In genomic region chr14:102510616-102511520, GRCh38 we compare ENCODE assay signal across 1 cellular context.
TF ChIP-seq lines count a peak whose summit lies in the region.

No MANE protein-coding gene starts in this region.

TF ChIP-seq in HepG2, 621 proteins besides CTCF, POLR2A, EP300 and RAD21 (continued from another document and continues in another):
- no peak for TF ChIP-seq ZNF883 (CRISPR knock-in tag; IDR thresholded peaks at IDR 0.05; ENCODE audit: not compliant biosample characterization)
- no peak for TF ChIP-seq ZNF724P (CRISPR knock-in tag; IDR thresholded peaks at IDR 0.05; ENCODE audit: borderline replicate concordance)
- TF ChIP-seq ZNF646 (CRISPR knock-in tag; IDR thresholded peaks at IDR 0.05), result no peak
- no peak; the same call in 1 of the 2 replicates for TF ChIP-seq ZNF292 (CRISPR knock-in tag; IDR thresholded peaks at IDR 0.05; ENCODE audit: borderline replicate concordance, low read depth)
- TF ChIP-seq REPIN1 (CRISPR knock-in tag; IDR thresholded peaks at IDR 0.05; ENCODE audit: borderline replicate concordance, low read depth), result no peak
- TF ChIP-seq FOXK2 (IDR thresholded peaks at IDR 0.05), result no peak
- TF ChIP-seq ZNF740 (CRISPR knock-in tag; IDR thresholded peaks at IDR 0.05), result 0 out of 2 replicates have a peak, but pooled peaks have one; percentile 7
- no peak for TF ChIP-seq ZBTB8A (CRISPR knock-in tag; IDR thresholded peaks at IDR 0.05; ENCODE audit: borderline replicate concordance, low read depth)
- TF ChIP-seq, protein P1, sequence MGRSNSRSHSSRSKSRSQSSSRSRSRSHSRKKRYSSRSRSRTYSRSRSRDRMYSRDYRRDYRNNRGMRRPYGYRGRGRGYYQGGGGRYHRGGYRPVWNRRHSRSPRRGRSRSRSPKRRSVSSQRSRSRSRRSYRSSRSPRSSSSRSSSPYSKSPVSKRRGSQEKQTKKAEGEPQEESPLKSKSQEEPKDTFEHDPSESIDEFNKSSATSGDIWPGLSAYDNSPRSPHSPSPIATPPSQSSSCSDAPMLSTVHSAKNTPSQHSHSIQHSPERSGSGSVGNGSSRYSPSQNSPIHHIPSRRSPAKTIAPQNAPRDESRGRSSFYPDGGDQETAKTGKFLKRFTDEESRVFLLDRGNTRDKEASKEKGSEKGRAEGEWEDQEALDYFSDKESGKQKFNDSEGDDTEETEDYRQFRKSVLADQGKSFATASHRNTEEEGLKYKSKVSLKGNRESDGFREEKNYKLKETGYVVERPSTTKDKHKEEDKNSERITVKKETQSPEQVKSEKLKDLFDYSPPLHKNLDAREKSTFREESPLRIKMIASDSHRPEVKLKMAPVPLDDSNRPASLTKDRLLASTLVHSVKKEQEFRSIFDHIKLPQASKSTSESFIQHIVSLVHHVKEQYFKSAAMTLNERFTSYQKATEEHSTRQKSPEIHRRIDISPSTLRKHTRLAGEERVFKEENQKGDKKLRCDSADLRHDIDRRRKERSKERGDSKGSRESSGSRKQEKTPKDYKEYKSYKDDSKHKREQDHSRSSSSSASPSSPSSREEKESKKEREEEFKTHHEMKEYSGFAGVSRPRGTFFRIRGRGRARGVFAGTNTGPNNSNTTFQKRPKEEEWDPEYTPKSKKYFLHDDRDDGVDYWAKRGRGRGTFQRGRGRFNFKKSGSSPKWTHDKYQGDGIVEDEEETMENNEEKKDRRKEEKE (IDR thresholded peaks at IDR 0.05), result no peak
- TF ChIP-seq SALL1 (CRISPR knock-in tag; IDR thresholded peaks at IDR 0.05), result 0 out of 2 replicates have a peak, but pooled peaks have one; percentile 20
- TF ChIP-seq ZNF777 (CRISPR knock-in tag; IDR thresholded peaks at IDR 0.05), result no peak; the same call in 1 of the 2 replicates
- no peak for TF ChIP-seq THYN1 (CRISPR knock-in tag; IDR thresholded peaks at IDR 0.05; ENCODE audit: borderline replicate concordance, low read depth)
- TF ChIP-seq POLR2AphosphoS5 (IDR thresholded peaks at IDR 0.05; ENCODE audit: low read depth, low read length), result peak; percentile 65
- TF ChIP-seq, protein P2, sequence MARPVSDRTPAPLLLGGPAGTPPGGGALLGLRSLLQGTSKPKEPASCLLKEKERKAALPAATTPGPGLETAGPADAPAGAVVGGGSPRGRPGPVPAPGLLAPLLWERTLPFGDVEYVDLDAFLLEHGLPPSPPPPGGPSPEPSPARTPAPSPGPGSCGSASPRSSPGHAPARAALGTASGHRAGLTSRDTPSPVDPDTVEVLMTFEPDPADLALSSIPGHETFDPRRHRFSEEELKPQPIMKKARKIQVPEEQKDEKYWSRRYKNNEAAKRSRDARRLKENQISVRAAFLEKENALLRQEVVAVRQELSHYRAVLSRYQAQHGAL (CRISPR knock-in tag; IDR thresholded peaks at IDR 0.05; ENCODE audit: not compliant biosample characterization), result no peak
- no peak for TF ChIP-seq SP1 (IDR thresholded peaks at IDR 0.05)
- peak; percentile 35; the same call in 1 of the 2 replicates for TF ChIP-seq SP1 (CRISPR knock-in tag; IDR thresholded peaks at IDR 0.05)
- TF ChIP-seq ZNF138 (CRISPR knock-in tag; IDR thresholded peaks at IDR 0.05; ENCODE audit: low read depth), result peak; percentile 74; the same call in 1 of the 2 replicates
- no peak for TF ChIP-seq LRRFIP1 (CRISPR knock-in tag; conservative IDR thresholded peaks at IDR 0.05)
- TF ChIP-seq ZNF10 (CRISPR knock-in tag; IDR thresholded peaks at IDR 0.05; ENCODE audit: borderline replicate concordance, low read depth), result no peak
- TF ChIP-seq KLF15 (CRISPR knock-in tag; IDR thresholded peaks at IDR 0.05; ENCODE audit: borderline replicate concordance), result 0 out of 2 replicates have a peak, but pooled peaks have one; percentile 27
- no peak for TF ChIP-seq SMC3 (IDR thresholded peaks at IDR 0.05; ENCODE audit: low read length)
- peak; percentile 61 for TF ChIP-seq ZNF687 (CRISPR knock-in tag; IDR thresholded peaks at IDR 0.05)
- TF ChIP-seq RBFOX2 (IDR thresholded peaks at IDR 0.05; ENCODE audit: low read depth, low read length), result no peak
- 0 out of 2 replicates have a peak, but pooled peaks have one; percentile 22 for TF ChIP-seq ZNF503 (CRISPR knock-in tag; IDR thresholded peaks at IDR 0.05)
- no peak for TF ChIP-seq TOPORS (CRISPR knock-in tag; IDR thresholded peaks at IDR 0.05)
- no peak for TF ChIP-seq RARA (CRISPR knock-in tag; IDR thresholded peaks at IDR 0.05)
- TF ChIP-seq STAG1 (CRISPR knock-in tag; IDR thresholded peaks at IDR 0.05), result no peak
- TF ChIP-seq ZNF614 (CRISPR knock-in tag; IDR thresholded peaks at IDR 0.05; ENCODE audit: borderline replicate concordance), result peak; percentile 14; the same call in 1 of the 2 replicates
- TF ChIP-seq ZNF276 (CRISPR knock-in tag; IDR thresholded peaks at IDR 0.05; ENCODE audit: low read depth), result 0 out of 2 replicates have a peak, but pooled peaks have one; percentile 48
- no peak for TF ChIP-seq ATF7-NPFF (CRISPR knock-in tag; IDR thresholded peaks at IDR 0.05; ENCODE audit: low read depth)
- TF ChIP-seq TP53 (CRISPR knock-in tag; conservative IDR thresholded peaks at IDR 0.05), result no peak
- 0 out of 2 replicates have a peak, but pooled peaks have one; percentile 65 for TF ChIP-seq SAFB2 (CRISPR knock-in tag; IDR thresholded peaks at IDR 0.05; ENCODE audit: borderline replicate concordance, low read depth)
- TF ChIP-seq ZNF891 (CRISPR knock-in tag; IDR thresholded peaks at IDR 0.05), result peak; percentile 73; the same call in 1 of the 2 replicates
